ENCODE assay signal across 34 cellular contexts in genomic region chrX:109966246-109966645, GRCh38. TPM values are rescaled to one million over a fixed set of nuclear protein-coding genes. Genes with fewer than 3 reads are reported as not detected.
DNase-seq lines count a peak whose midpoint lies in the region; ATAC-seq, FAIRE-seq and TF ChIP-seq lines count a peak whose summit lies in the region.
"Had no signal": no experiment of that assay in that cellular context is flagged by ENCODE, and none has a peak within 500 bp of the region (broad histone marks: within the 10 kb centered on the region; RNA-seq: fewer than 3 reads in every experiment).

No MANE protein-coding gene starts in this region.

- H3K36me3 ChIP-seq in GM23248 (ENCODE audit: low read depth) (no peaks in the 10 kb centered on the region), mesenchymal stem cell (ENCODE audit: control insufficient read depth in 1 of 2, insufficient read depth in 2 of 2, low read depth in 1 of 2, low read length in 2 of 2) (no peaks in the 10 kb centered on the region), mucosa of descending colon (ENCODE audit: low read depth) (no peaks in the 10 kb centered on the region)
- H3K36me3 ChIP-seq: BE2C, esophagus squamous epithelium, neutrophil, tibial artery had no signal

- H2BK15ac ChIP-seq in mesenchymal stem cell (ENCODE audit: low read depth, poor library complexity, severe bottlenecking) = no peak overlapping the region

- H3K4me1 ChIP-seq in GM23248 (ENCODE audit: insufficient read depth) (no peaks in the 10 kb centered on the region), mesenchymal stem cell (ENCODE audit: control insufficient read depth, insufficient read depth, low read depth, low read length) (no peaks in the 10 kb centered on the region), mucosa of descending colon (ENCODE audit: low read depth) (no peaks in the 10 kb centered on the region)
- H3K4me1 ChIP-seq: BE2C, esophagus squamous epithelium, psoas muscle, tibial artery had no signal

- TF ChIP-seq CTCF in RWPE1 (conservative IDR thresholded peaks at IDR 0.05; ENCODE audit: low read depth) (no peak), mucosa of descending colon (IDR thresholded peaks at IDR 0.05) (no peak)

- H3F3A ChIP-seq in GM23248 (ENCODE audit: insufficient read depth) = no peaks in the 10 kb centered on the region

- no peak overlapping the region for H2BK120ac ChIP-seq in mesenchymal stem cell (ENCODE audit: low read depth, low read length)

- H4K8ac ChIP-seq in mesenchymal stem cell (ENCODE audit: low read length) = no peak overlapping the region

- ATAC-seq in mucosa of descending colon = no peak
- ATAC-seq: activated CD8-positive, alpha-beta memory T cell treated with anti-CD3 and anti-CD28 coated beads, Interleukin-2, amount 10 ng/mL, durations not matched to agents 7 days and 5 days; CD8-positive, alpha-beta T cell; left colon; psoas muscle; T-cell had no signal

- no peaks in the 10 kb centered on the region for H3K9me2 ChIP-seq in GM23248 (ENCODE audit: insufficient read depth)

- H2BK5ac ChIP-seq in mesenchymal stem cell (ENCODE audit: low read depth, low read length, poor library complexity, severe bottlenecking) = no peak overlapping the region

- no peaks in the 10 kb centered on the region for H3K79me1 ChIP-seq in mesenchymal stem cell (replicated peaks; ENCODE audit: low read length, poor library complexity, severe bottlenecking)

- H3K9me3 ChIP-seq in GM23248 (ENCODE audit: low read depth) (no peaks in the 10 kb centered on the region), mesenchymal stem cell (ENCODE audit: control insufficient read depth, low read length) (no peaks in the 10 kb centered on the region), mucosa of descending colon (no peaks in the 10 kb centered on the region)
- H3K9me3 ChIP-seq: BE2C, esophagus squamous epithelium, neutrophil, psoas muscle, tibial artery had no signal

- no peak overlapping the region for H3K9ac ChIP-seq in GM23248
- no peak overlapping the region for H3K9ac ChIP-seq in mesenchymal stem cell (ENCODE audit: low read length)

- no peak overlapping the region for H3K14ac ChIP-seq in mesenchymal stem cell (ENCODE audit: low read length in 2 of 2)

- H3K4me2 ChIP-seq in GM23248 (ENCODE audit: unreplicated experiment) (no peak overlapping the region), mesenchymal stem cell (ENCODE audit: low read length, poor library complexity, severe bottlenecking) (no peak overlapping the region)

- no peak overlapping the region for H3K18ac ChIP-seq in mesenchymal stem cell (ENCODE audit: low read depth in 1 of 2, low read length in 2 of 2)

- no peak overlapping the region for H2BK12ac ChIP-seq in mesenchymal stem cell (ENCODE audit: low read length in 2 of 2)

- no peak overlapping the region for H2AK5ac ChIP-seq in mesenchymal stem cell (ENCODE audit: low read length, severe bottlenecking)

- H3K4me3 ChIP-seq in GM23248 (no peak overlapping the region), mesenchymal stem cell (ENCODE audit: insufficient read depth in 1 of 2, low read depth in 1 of 2, low read length in 2 of 2) (no peak overlapping the region), mucosa of descending colon (no peak overlapping the region)
- H3K4me3 ChIP-seq: esophagus squamous epithelium, psoas muscle, tibial artery had no signal

- WGBS in GM23248 (ENCODE audit: low coverage in 1 of 2, low lambda C conversion rate in 2 of 2, missing lambda C conversion rate in 2 of 2), 2 experiments = 0 to 13% methylated on average over 1 of the region's 1 CpG
- WGBS in mesenchymal stem cell = no CpG with 5 or more reads among the region's 1 CpG

- intact Hi-C loops in mucosa of descending colon (cut with DNase I, micrococcal nuclease) = no loop called here

- no peak overlapping the region for H3K23ac ChIP-seq in mesenchymal stem cell (ENCODE audit: low read length in 2 of 2)

- POLR2A ChIA-PET in RWPE1 (lab: Yijun Ruan, JAX; ENCODE audit: low non-redundant PET) = no interaction called here

- in situ Hi-C loops in GM23248 (cut with MboI) = no loop called here

- H3K27ac ChIP-seq in GM23248 = no peak overlapping the region
- no peak overlapping the region for H3K27ac ChIP-seq in RWPE1
- no peak overlapping the region for H3K27ac ChIP-seq in mesenchymal stem cell (ENCODE audit: low read length, poor library complexity, severe bottlenecking)
- H3K27ac ChIP-seq: esophagus squamous epithelium, neutrophil, psoas muscle, tibial artery had no signal

- H2AFZ ChIP-seq in GM23248 (no peak overlapping the region), mesenchymal stem cell (ENCODE audit: low read depth, low read length) (no peak overlapping the region)

- CTCF ChIA-PET in RWPE1 (lab: Yijun Ruan, JAX) = no interaction called here

- no peaks in the 10 kb centered on the region for H4K20me1 ChIP-seq in GM23248 (ENCODE audit: insufficient read depth)

- no peak overlapping the region for H4K91ac ChIP-seq in mesenchymal stem cell (ENCODE audit: low read length)

- DNase-seq in GM23248 (peak; percentile 30), RWPE1 (ENCODE audit: low spot score) (peak; percentile 16), fibroblast of gingiva (ENCODE audit: low read depth) (peak; percentile 0), mesenchymal stem cell (peak; percentile 9), mucosa of descending colon (no peak), SHP77 treated with DMSO at 0.1 percent for 48 hours (lab: John Stamatoyannopoulos, UW) (no peak), GM19239 (ENCODE audit: insufficient read length, low spot score) (no peak), NCI-H1436 treated with DMSO at 0.1 percent for 48 hours (lab: John Stamatoyannopoulos, UW) (no peak)
- DNase-seq: ACHN; activated B cell treated with CpG ODN at 0.5 μM for 24 hours; activated CD4-positive, alpha-beta T cell treated with anti-CD3 and anti-CD28 coated beads, Interleukin-2, amount 50 U/mL, for 4 hours; activated CD8-positive, alpha-beta memory T cell treated with anti-CD3 and anti-CD28 coated beads, Interleukin-2, amount 10 ng/mL, durations not matched to agents 7 days and 5 days; activated gamma-delta T cell treated with Interleukin-2 at 50 U/mL for 16 hours; activated naive CD8-positive, alpha-beta T cell treated with anti-CD3 and anti-CD28 coated beads, Interleukin-2, amount 10 ng/mL, durations not matched to agents 7 days and 5 days; activated T-cell treated with anti-CD3 and anti-CD28 coated beads, Interleukin-2, amount 50 U/mL, for 48 hours; BE2C; CD8-positive, alpha-beta T cell; dermis blood vessel endothelial cell; DMS 273 treated with DMSO at 0.1 percent for 48 hours; endodermal cell; esophagus squamous epithelium; H9; immature natural killer cell; Karpas-422; left colon; naive B cell; NCI-H1694; NCI-H82; psoas muscle; stimulated activated CD4-positive, alpha-beta T cell treated with anti-CD3 and anti-CD28 coated beads, Interleukin-15, amount 100 ng/mL, for 24 hours; stimulated activated CD4-positive, alpha-beta T cell treated with anti-CD3 and anti-CD28 coated beads, Interleukin-4, amount 100 ng/mL, for 4 hours; T-cell; tibial artery had no signal

- no peaks in the 10 kb centered on the region for H3K79me2 ChIP-seq in GM23248 (ENCODE audit: insufficient read depth)

- H3K4ac ChIP-seq in mesenchymal stem cell (ENCODE audit: low read depth in 1 of 2, low read length in 2 of 2) = no peak overlapping the region

- H3K27me3 ChIP-seq in GM23248 (replicated peaks; ENCODE audit: insufficient read depth) (no peaks in the 10 kb centered on the region), mesenchymal stem cell (ENCODE audit: control insufficient read depth in 1 of 2, insufficient read depth in 1 of 2, low read length in 2 of 2) (peaks cover 0 to 24% of the 10 kb centered on the region in 2 experiments)
- H3K27me3 ChIP-seq: BE2C, esophagus squamous epithelium, neutrophil, tibial artery had no signal

- FAIRE-seq in GM19239 (lab: Jason Lieb, UNC) = no peak

RNA-seq across cellular contexts. Expression of gene TMEM164, which starts 36.7 kb away (rescaled TPM):
- total RNA-seq in GM23248 (2014; rRNA removed; shearing (Covaris generic)) = 4.4 and 9.1 TPM in 2 replicates
- 1.1 and 1.4 TPM in 2 replicates for polyA plus RNA-seq in GM23248 (2016; fragmentation: Nextera tagmentation; extraction: Ambion mirVana)
- polyA plus RNA-seq in mesenchymal stem cell (2013, experiment 1 of 2) = 20.3 TPM
- 18.8 TPM for polyA plus RNA-seq in mesenchymal stem cell (2013, experiment 2 of 2)
- 100 to 1,000 TPM in 1 of 3 donors, 10 to 100 TPM in 2; 58.6 to 103 (median 95.4) TPM for total RNA-seq in mucosa of descending colon

Comparison
In these comparisons a context has a peak if more than half of its experiments do, and no peak if none do; other contexts are left out.
1. DNase-seq: peak in GM23248 (single experiment), RWPE1 (single experiment), fibroblast of gingiva (single experiment) and mesenchymal stem cell (single experiment); none in mucosa of descending colon (0 of 3), SHP77 treated with DMSO at 0.1 percent for 48 hours (single experiment), GM19239 (single experiment) and NCI-H1436 treated with DMSO at 0.1 percent for 48 hours (single experiment).